Comparison of ENCODE assay signal across 22 cellular contexts in genomic region chr22:41215409-41215808, GRCh38. TPM values are rescaled to one million over a fixed set of nuclear protein-coding genes. Genes with fewer than 3 reads are reported as not detected.
DNase-seq lines count a peak whose midpoint lies in the region; ATAC-seq and TF ChIP-seq lines count a peak whose summit lies in the region.
"Had no signal": no experiment of that assay in that cellular context is flagged by ENCODE, and none has a peak within 500 bp of the region (broad histone marks: within the 10 kb centered on the region; RNA-seq: fewer than 3 reads in every experiment).

No MANE protein-coding gene starts in this region.

- no peak for ATAC-seq in activated CD8-positive, alpha-beta memory T cell treated with anti-CD3 and anti-CD28 coated beads, Interleukin-2, amount 10 ng/mL, durations not matched to agents 7 days and 5 days
- ATAC-seq in stimulated activated effector memory CD8-positive, alpha-beta T cell treated with anti-CD3 and anti-CD28 coated beads, Interleukin-12 subunit alpha, Interleukin-12 subunit beta, amount 100 ng/mL, for 72 hours: no peak
- ATAC-seq in GM21447 (IDR thresholded peaks at IDR 0.05; ENCODE audit: unreplicated experiment): no peak
- ATAC-seq: A549, PC-3 had no signal

- peak overlapping the region; percentile 52 for H3K4me3 Mint-ChIP-seq in activated CD8-positive, alpha-beta memory T cell treated with anti-CD3 and anti-CD28 coated beads, Interleukin-2, amount 10 ng/mL, durations not matched to agents 7 days and 5 days
- H3K4me3 Mint-ChIP-seq in activated T-helper 1 cell treated with anti-CD3 and anti-CD28 coated beads, Interleukin-12 subunit alpha, Interleukin-12 subunit beta, Interleukin-2, Interleukin-4 antibody, amounts not matched to agents 30 ng/mL and 10 ng/mL and 1 ng/mL, durations not matched to agents 14 hours and 24 hours and 36 hours: no peak overlapping the region
- H3K4me3 Mint-ChIP-seq in stimulated activated effector memory CD8-positive, alpha-beta T cell treated with anti-CD3 and anti-CD28 coated beads, Interleukin-12 subunit alpha, Interleukin-12 subunit beta, amount 100 ng/mL, for 72 hours: no peak overlapping the region

- no peak for TF ChIP-seq CTCF in HEK293 (tag by site-specific recombination; IDR thresholded peaks at IDR 0.05)

- CTCF ChIA-PET in activated CD8-positive, alpha-beta memory T cell treated with anti-CD3 and anti-CD28 coated beads, Interleukin-2, amount 10 ng/mL, durations not matched to agents 7 days and 5 days (lab: Charles Lee): no interaction called here
- CTCF ChIA-PET in HEK293 (lab: Yijun Ruan, JAX): interaction anchor here (0.6 to 0.9 kb wide), 3 partner anchors 14 to 572 kb away, joined by 3 read pairs; no protein-coding TSS in a partner anchor

- no peak for DNase-seq in activated CD8-positive, alpha-beta memory T cell treated with anti-CD3 and anti-CD28 coated beads, Interleukin-2, amount 10 ng/mL, durations not matched to agents 7 days and 5 days
- no peak for DNase-seq in activated CD8-positive, alpha-beta memory T cell treated with anti-CD3 and anti-CD28 coated beads, Interleukin-2, amount 50 U/mL, for 48 hours
- DNase-seq in activated T-helper 1 cell treated with anti-CD3 and anti-CD28 coated beads, Interleukin-12 subunit alpha, Interleukin-12 subunit beta, Interleukin-2, Interleukin-4 antibody, amounts not matched to agents 30 ng/mL and 10 ng/mL and 1 ng/mL, durations not matched to agents 14 hours and 24 hours and 36 hours (ENCODE audit: low spot score): no peak
- no peak for DNase-seq in stimulated activated effector memory CD8-positive, alpha-beta T cell treated with anti-CD3 and anti-CD28 coated beads, Interleukin-12 subunit alpha, Interleukin-12 subunit beta, amount 100 ng/mL, for 72 hours (ENCODE audit: low spot score in 2 of 2)
- no peak for DNase-seq in NCI-H1092 treated with DMSO at 0.1 percent for 48 hours (lab: John Stamatoyannopoulos, UW)
- DNase-seq: BE2C, DMS53, EL, GF-D8, NCI-H1105 treated with DMSO at 0.1 percent for 48 hours, NCI-H2029 treated with DMSO at 0.1 percent for 48 hours, NCI-H226, NCI-H510A treated with DMSO at 0.1 percent for 48 hours, NCI-H82, PC-3, SIG-M5 had no signal

- H3K36me3 Mint-ChIP-seq in activated CD8-positive, alpha-beta memory T cell treated with anti-CD3 and anti-CD28 coated beads, Interleukin-2, amount 10 ng/mL, durations not matched to agents 7 days and 5 days: peaks cover 35% of the 10 kb centered on the region
- peaks cover 41% of the 10 kb centered on the region for H3K36me3 Mint-ChIP-seq in activated T-helper 1 cell treated with anti-CD3 and anti-CD28 coated beads, Interleukin-12 subunit alpha, Interleukin-12 subunit beta, Interleukin-2, Interleukin-4 antibody, amounts not matched to agents 30 ng/mL and 10 ng/mL and 1 ng/mL, durations not matched to agents 14 hours and 24 hours and 36 hours (ENCODE audit: low read depth)
- peaks cover 78% of the 10 kb centered on the region for H3K36me3 Mint-ChIP-seq in stimulated activated effector memory CD8-positive, alpha-beta T cell treated with anti-CD3 and anti-CD28 coated beads, Interleukin-12 subunit alpha, Interleukin-12 subunit beta, amount 100 ng/mL, for 72 hours

- intact Hi-C loops in activated T-helper 1 cell treated with anti-CD3 and anti-CD28 coated beads, Interleukin-12 subunit alpha, Interleukin-12 subunit beta, Interleukin-2, Interleukin-4 antibody, amounts not matched to agents 30 ng/mL and 10 ng/mL and 1 ng/mL, durations not matched to agents 14 hours and 24 hours and 36 hours (cut with micrococcal nuclease): no loop called here

- H3K27ac Mint-ChIP-seq in activated CD8-positive, alpha-beta memory T cell treated with anti-CD3 and anti-CD28 coated beads, Interleukin-2, amount 10 ng/mL, durations not matched to agents 7 days and 5 days: peak overlapping the region; percentile 83
- H3K27ac Mint-ChIP-seq in activated T-helper 1 cell treated with anti-CD3 and anti-CD28 coated beads, Interleukin-12 subunit alpha, Interleukin-12 subunit beta, Interleukin-2, Interleukin-4 antibody, amounts not matched to agents 30 ng/mL and 10 ng/mL and 1 ng/mL, durations not matched to agents 14 hours and 24 hours and 36 hours: peak overlapping the region; percentile 58
- peak overlapping the region; percentile 48 for H3K27ac Mint-ChIP-seq in stimulated activated effector memory CD8-positive, alpha-beta T cell treated with anti-CD3 and anti-CD28 coated beads, Interleukin-12 subunit alpha, Interleukin-12 subunit beta, amount 100 ng/mL, for 72 hours

- H3K27me3 Mint-ChIP-seq in activated CD8-positive, alpha-beta memory T cell treated with anti-CD3 and anti-CD28 coated beads, Interleukin-2, amount 10 ng/mL, durations not matched to agents 7 days and 5 days: no peaks in the 10 kb centered on the region
- H3K27me3 Mint-ChIP-seq in activated T-helper 1 cell treated with anti-CD3 and anti-CD28 coated beads, Interleukin-12 subunit alpha, Interleukin-12 subunit beta, Interleukin-2, Interleukin-4 antibody, amounts not matched to agents 30 ng/mL and 10 ng/mL and 1 ng/mL, durations not matched to agents 14 hours and 24 hours and 36 hours (ENCODE audit: insufficient read depth): no peaks in the 10 kb centered on the region

- no peaks in the 10 kb centered on the region for H3K9me3 ChIP-seq in HEK293 (ENCODE audit: control insufficient read depth, insufficient read depth, low read depth, low read length)
- H3K9me3 ChIP-seq: A549 had no signal

- H3K4me3 ChIP-seq in HEK293 (ENCODE audit: low read depth, low read length): no peak overlapping the region
- H3K4me3 ChIP-seq: A549 had no signal

- POLR2A ChIA-PET in HEK293 (lab: Yijun Ruan, JAX): no interaction called here

- H3K36me3 ChIP-seq in HEK293 (ENCODE audit: control insufficient read depth in 2 of 2, insufficient read depth in 1 of 2, low read length in 2 of 2): peaks cover 46 to 81% of the 10 kb centered on the region in 2 experiments

- peaks cover 31% of the 10 kb centered on the region for H3K4me1 Mint-ChIP-seq in activated CD8-positive, alpha-beta memory T cell treated with anti-CD3 and anti-CD28 coated beads, Interleukin-2, amount 10 ng/mL, durations not matched to agents 7 days and 5 days
- peaks cover 28% of the 10 kb centered on the region for H3K4me1 Mint-ChIP-seq in activated T-helper 1 cell treated with anti-CD3 and anti-CD28 coated beads, Interleukin-12 subunit alpha, Interleukin-12 subunit beta, Interleukin-2, Interleukin-4 antibody, amounts not matched to agents 30 ng/mL and 10 ng/mL and 1 ng/mL, durations not matched to agents 14 hours and 24 hours and 36 hours (ENCODE audit: low read depth)
- H3K4me1 Mint-ChIP-seq in stimulated activated effector memory CD8-positive, alpha-beta T cell treated with anti-CD3 and anti-CD28 coated beads, Interleukin-12 subunit alpha, Interleukin-12 subunit beta, amount 100 ng/mL, for 72 hours: peaks cover 13% of the 10 kb centered on the region

- H3K27ac ChIP-seq in HEK293 (ENCODE audit: extremely low read depth, low read depth, low read length): no peak overlapping the region
- H3K27ac ChIP-seq: A549, KMS-11 had no signal

- no peaks in the 10 kb centered on the region for H3K9me3 Mint-ChIP-seq in activated CD8-positive, alpha-beta memory T cell treated with anti-CD3 and anti-CD28 coated beads, Interleukin-2, amount 10 ng/mL, durations not matched to agents 7 days and 5 days (ENCODE audit: low read depth)
- H3K9me3 Mint-ChIP-seq in activated T-helper 1 cell treated with anti-CD3 and anti-CD28 coated beads, Interleukin-12 subunit alpha, Interleukin-12 subunit beta, Interleukin-2, Interleukin-4 antibody, amounts not matched to agents 30 ng/mL and 10 ng/mL and 1 ng/mL, durations not matched to agents 14 hours and 24 hours and 36 hours: no peaks in the 10 kb centered on the region
- no peaks in the 10 kb centered on the region for H3K9me3 Mint-ChIP-seq in stimulated activated effector memory CD8-positive, alpha-beta T cell treated with anti-CD3 and anti-CD28 coated beads, Interleukin-12 subunit alpha, Interleukin-12 subunit beta, amount 100 ng/mL, for 72 hours

- no peaks in the 10 kb centered on the region for H3K4me1 ChIP-seq in HEK293 (ENCODE audit: control insufficient read depth, insufficient read depth, low read length)

TF ChIP-seq in HEK293, 187 proteins besides CTCF, POLR2A, EP300 and RAD21:
- TF ChIP-seq SETDB1 (IDR thresholded peaks at IDR 0.05; ENCODE audit: insufficient read length, low read length): peak; percentile 78
- no peak for TF ChIP-seq AEBP2 (tag by site-specific recombination; IDR thresholded peaks at IDR 0.05; ENCODE audit: borderline replicate concordance)

RNA-seq across cellular contexts. Expression of gene L3MBTL2, which starts 10.3 kb away (rescaled TPM):
- total RNA-seq in activated CD8-positive, alpha-beta memory T cell treated with anti-CD3 and anti-CD28 coated beads, Interleukin-2, amount 10 ng/mL, durations not matched to agents 7 days and 5 days: 10 to 100 TPM; 36.6 to 43.4 TPM
- total RNA-seq in activated T-helper 1 cell treated with anti-CD3 and anti-CD28 coated beads, Interleukin-12 subunit alpha, Interleukin-12 subunit beta, Interleukin-2, Interleukin-4 antibody, amounts not matched to agents 30 ng/mL and 10 ng/mL and 1 ng/mL, durations not matched to agents 14 hours and 24 hours and 36 hours: 51.9 and 56.6 TPM in 2 replicates

RNA-seq across cellular contexts. Expression of gene CHADL, which starts 25.3 kb away (rescaled TPM):
- under 1 TPM; 0.12 to 0.38 TPM for total RNA-seq in activated CD8-positive, alpha-beta memory T cell treated with anti-CD3 and anti-CD28 coated beads, Interleukin-2, amount 10 ng/mL, durations not matched to agents 7 days and 5 days
- total RNA-seq in activated T-helper 1 cell treated with anti-CD3 and anti-CD28 coated beads, Interleukin-12 subunit alpha, Interleukin-12 subunit beta, Interleukin-2, Interleukin-4 antibody, amounts not matched to agents 30 ng/mL and 10 ng/mL and 1 ng/mL, durations not matched to agents 14 hours and 24 hours and 36 hours: 0.36 and 0.66 TPM in 2 replicates
- total RNA-seq: H4, RPMI7951 had no signal
